In the genomic region with DNA sequence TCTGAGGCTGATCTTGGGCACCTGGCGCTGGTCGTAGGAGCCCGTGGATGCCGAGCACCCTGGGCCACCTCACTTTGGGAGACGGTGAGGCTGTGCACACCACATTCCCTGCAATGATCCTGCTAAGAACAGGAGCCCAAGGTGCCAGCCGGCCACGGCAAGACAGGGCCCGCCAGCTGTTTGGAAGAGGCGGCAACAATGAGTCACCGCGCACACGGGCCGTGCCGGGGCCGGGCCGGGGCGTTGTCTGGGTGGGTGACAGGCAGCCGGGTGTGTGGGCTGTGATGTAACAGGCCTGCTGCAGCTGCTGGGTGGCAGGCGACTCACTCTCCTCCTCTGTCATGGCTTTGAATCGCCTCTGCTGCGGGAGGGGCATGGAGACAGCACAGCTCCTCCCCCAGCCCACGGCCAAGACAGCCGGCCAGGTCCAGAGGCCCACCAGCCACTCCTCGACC, we compare ENCODE assay signal across 7 cellular contexts. TPM values are rescaled to one million over a fixed set of nuclear protein-coding genes. Genes with fewer than 3 reads are reported as not detected.
DNase-seq lines count a peak whose midpoint lies in the region; ATAC-seq, FAIRE-seq and TF ChIP-seq lines count a peak whose summit lies in the region.

No MANE protein-coding gene starts in this region.

- no peak for FAIRE-seq in GM19239 (lab: Jason Lieb, UNC)

- no peaks in the 10 kb centered on the region for H3K9me3 ChIP-seq in HEK293 (ENCODE audit: control insufficient read depth, insufficient read depth, low read depth, low read length)

- H3K4me1 ChIP-seq in HEK293 (ENCODE audit: control insufficient read depth, insufficient read depth, low read length): no peaks in the 10 kb centered on the region

- POLR2A ChIA-PET in HEK293 (lab: Yijun Ruan, JAX): interaction anchor here (0.6 to 0.9 kb wide), 3 partner anchors 9 to 750 kb away, joined by 3 to 6 read pairs (median 3); a partner anchor contains a TSS

- no peak overlapping the region for H3K27ac ChIP-seq in HEK293 (ENCODE audit: extremely low read depth, low read depth, low read length)

- intact Hi-C loops in left cardiac atrium (cut with DNase I): no loop called here

- peak; percentile 27 to 86 for ATAC-seq in left cardiac atrium

- TF ChIP-seq CTCF in HEK293 (tag by site-specific recombination; IDR thresholded peaks at IDR 0.05): no peak

- CTCF ChIA-PET in HEK293 (lab: Yijun Ruan, JAX): interaction anchor here (0.7 to 0.9 kb wide), 2 partner anchors 46 to 53 kb away, joined by 3 read pairs; no protein-coding TSS in a partner anchor

- H3K4me3 ChIP-seq in HEK293 (ENCODE audit: low read depth, low read length): no peak overlapping the region

- H3K36me3 ChIP-seq in HEK293 (ENCODE audit: control insufficient read depth in 2 of 2, insufficient read depth in 1 of 2, low read length in 2 of 2): no peaks in the 10 kb centered on the region

- DNase-seq in activated T-helper 9 cell treated with anti-CD3 and anti-CD28 coated beads, Interleukin-2, amount 50 U/mL, for 16 hours (ENCODE audit: low read depth): peak; percentile 56
- DNase-seq in left cardiac atrium (peak; percentile 74), GM19239 (ENCODE audit: insufficient read length, low spot score) (no peak), cerebellum (ENCODE audit: low spot score) (no peak)
- DNase-seq in stimulated activated CD4-positive, alpha-beta T cell treated with anti-CD3 and anti-CD28 coated beads, Interleukin-1b, Interleukin-23, amount 100 ng/mL, for 4 hours (ENCODE audit: low read depth in 2 of 2): peak; percentile 44 to 50

TF ChIP-seq in HEK293, 187 proteins besides CTCF, POLR2A, EP300 and RAD21 (continues in another document):
- TF ChIP-seq ZNF701 (tag by site-specific recombination; IDR thresholded peaks at IDR 0.05): no peak
- no peak for TF ChIP-seq GLI4 (tag by site-specific recombination; IDR thresholded peaks at IDR 0.05)
- TF ChIP-seq ZEB2 (tag by site-specific recombination; IDR thresholded peaks at IDR 0.05): peak; percentile 75
- no peak for TF ChIP-seq ZNF223 (tag by site-specific recombination; IDR thresholded peaks at IDR 0.05)
- TF ChIP-seq ZNF221 (tag by site-specific recombination; IDR thresholded peaks at IDR 0.05; ENCODE audit: borderline replicate concordance): no peak
- TF ChIP-seq, protein P1, sequence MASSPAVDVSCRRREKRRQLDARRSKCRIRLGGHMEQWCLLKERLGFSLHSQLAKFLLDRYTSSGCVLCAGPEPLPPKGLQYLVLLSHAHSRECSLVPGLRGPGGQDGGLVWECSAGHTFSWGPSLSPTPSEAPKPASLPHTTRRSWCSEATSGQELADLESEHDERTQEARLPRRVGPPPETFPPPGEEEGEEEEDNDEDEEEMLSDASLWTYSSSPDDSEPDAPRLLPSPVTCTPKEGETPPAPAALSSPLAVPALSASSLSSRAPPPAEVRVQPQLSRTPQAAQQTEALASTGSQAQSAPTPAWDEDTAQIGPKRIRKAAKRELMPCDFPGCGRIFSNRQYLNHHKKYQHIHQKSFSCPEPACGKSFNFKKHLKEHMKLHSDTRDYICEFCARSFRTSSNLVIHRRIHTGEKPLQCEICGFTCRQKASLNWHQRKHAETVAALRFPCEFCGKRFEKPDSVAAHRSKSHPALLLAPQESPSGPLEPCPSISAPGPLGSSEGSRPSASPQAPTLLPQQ (tag by site-specific recombination; IDR thresholded peaks at IDR 0.05): peak; percentile 71
- TF ChIP-seq KLF8 (tag by site-specific recombination; IDR thresholded peaks at IDR 0.05): 0 out of 2 replicates have a peak, but pooled peaks have one; percentile 40
- TF ChIP-seq SP7 (tag by site-specific recombination; IDR thresholded peaks at IDR 0.05): peak; percentile 83
- TF ChIP-seq, protein P2, sequence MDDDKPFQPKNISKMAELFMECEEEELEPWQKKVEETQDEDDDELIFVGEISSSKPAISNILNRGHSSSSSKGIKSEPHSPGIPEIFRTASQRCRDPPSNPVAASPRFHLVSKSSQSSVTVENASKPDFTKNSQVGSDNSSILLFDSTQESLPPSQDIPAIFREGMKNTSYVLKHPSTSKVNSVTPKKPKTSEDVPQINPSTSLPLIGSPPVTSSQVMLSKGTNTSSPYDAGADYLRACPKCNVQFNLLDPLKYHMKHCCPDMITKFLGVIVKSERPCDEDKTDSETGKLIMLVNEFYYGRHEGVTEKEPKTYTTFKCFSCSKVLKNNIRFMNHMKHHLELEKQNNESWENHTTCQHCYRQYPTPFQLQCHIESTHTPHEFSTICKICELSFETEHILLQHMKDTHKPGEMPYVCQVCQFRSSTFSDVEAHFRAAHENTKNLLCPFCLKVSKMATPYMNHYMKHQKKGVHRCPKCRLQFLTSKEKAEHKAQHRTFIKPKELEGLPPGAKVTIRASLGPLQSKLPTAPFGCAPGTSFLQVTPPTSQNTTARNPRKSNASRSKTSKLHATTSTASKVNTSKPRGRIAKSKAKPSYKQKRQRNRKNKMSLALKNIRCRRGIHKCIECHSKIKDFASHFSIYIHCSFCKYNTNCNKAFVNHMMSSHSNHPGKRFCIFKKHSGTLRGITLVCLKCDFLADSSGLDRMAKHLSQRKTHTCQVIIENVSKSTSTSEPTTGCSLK (tag by site-specific recombination; IDR thresholded peaks at IDR 0.05): no peak
- no peak for TF ChIP-seq ZNF677 (tag by site-specific recombination; IDR thresholded peaks at IDR 0.05)
- TF ChIP-seq SP2 (tag by site-specific recombination; IDR thresholded peaks at IDR 0.05): peak; percentile 61
- peak; percentile 47; the same call in 1 of the 2 replicates for TF ChIP-seq ZBTB8A (tag by site-specific recombination; IDR thresholded peaks at IDR 0.05)

TF ChIP-seq in PFSK-1, 5 proteins besides CTCF, POLR2A, EP300 and RAD21:
- TF ChIP-seq TAF1 (IDR thresholded peaks at IDR 0.05; ENCODE audit: borderline replicate concordance, insufficient read depth, low read length): no peak
- peak; percentile 81 for TF ChIP-seq FOXP2 (optimal IDR thresholded peaks at IDR 0.05; ENCODE audit: borderline replicate concordance, extremely low read depth, extremely low read length, insufficient read depth)

RNA-seq across cellular contexts. Expression of a gene that starts 49.7 kb away (rescaled TPM):
- 96.5 TPM for polyA plus RNA-seq in PFSK-1 (2012; ENCODE audit: insufficient read length, low read depth)
- total RNA-seq in left cardiac atrium (10 to 100 TPM; 26.7 to 40.5 TPM), cerebellum (104 TPM)

Comparison
In these comparisons a context has a peak if more than half of its experiments do, and no peak if none do; other contexts are left out.
1. DNase-seq: peak in activated T-helper 9 cell treated with anti-CD3 and anti-CD28 coated beads, Interleukin-2, amount 50 U/mL, for 16 hours (single experiment), left cardiac atrium (single experiment) and stimulated activated CD4-positive, alpha-beta T cell treated with anti-CD3 and anti-CD28 coated beads, Interleukin-1b, Interleukin-23, amount 100 ng/mL, for 4 hours (2 of 2); none in GM19239 (single experiment) and cerebellum (single experiment).